ENCODE assay signal across 22 cellular contexts in genomic region chr12:112169966-112170365, GRCh38. TPM values are rescaled to one million over a fixed set of nuclear protein-coding genes. Genes with fewer than 3 reads are reported as not detected.
DNase-seq lines count a peak whose midpoint lies in the region; ATAC-seq, FAIRE-seq and TF ChIP-seq lines count a peak whose summit lies in the region.
"Had no signal": no experiment of that assay in that cellular context is flagged by ENCODE, and none has a peak within 500 bp of the region (broad histone marks: within the 10 kb centered on the region; RNA-seq: fewer than 3 reads in every experiment).

No MANE protein-coding gene starts in this region.

- in situ Hi-C loops in GM23248 (cut with MboI), result no loop called here

- H3K9me3 ChIP-seq in GM23248 (ENCODE audit: low read depth), result no peaks in the 10 kb centered on the region
- H3K9me3 ChIP-seq: breast epithelium, esophagus squamous epithelium, lower lobe of right lung, vagina had no signal

- no peaks in the 10 kb centered on the region for H3K9me3 Mint-ChIP-seq in natural killer cell
- H3K9me3 Mint-ChIP-seq in natural killer cell treated with Interleukin-12 subunit alpha and Interleukin-12 subunit beta and Interleukin-15 and Interleukin-18, amount 100 ng/mL, for 72 hours, result no peaks in the 10 kb centered on the region
- H3K9me3 Mint-ChIP-seq in activated T-helper 17 cell treated with anti-CD3 and anti-CD28 coated beads, Interleukin-2, amount 50 U/mL, for 72 hours, result no peaks in the 10 kb centered on the region
- H3K9me3 Mint-ChIP-seq in naive thymus-derived CD8-positive, alpha-beta T cell, result no peaks in the 10 kb centered on the region
- H3K9me3 Mint-ChIP-seq: nephron had no signal

- intact Hi-C loops in natural killer cell (cut with micrococcal nuclease), result no loop called here

- no peaks in the 10 kb centered on the region for H3K9me2 ChIP-seq in GM23248 (ENCODE audit: insufficient read depth)

- H3K4me1 ChIP-seq in GM23248 (ENCODE audit: insufficient read depth), result no peaks in the 10 kb centered on the region
- H3K4me1 ChIP-seq: breast epithelium, esophagus squamous epithelium, lower lobe of right lung, vagina had no signal

- peak overlapping the region; percentile 46 to 61 for H3K27ac Mint-ChIP-seq in natural killer cell
- H3K27ac Mint-ChIP-seq in natural killer cell treated with Interleukin-12 subunit alpha and Interleukin-12 subunit beta and Interleukin-15 and Interleukin-18, amount 100 ng/mL, for 72 hours, result peak overlapping the region in 1 of 2 donors; percentile 54
- peak overlapping the region; percentile 62 for H3K27ac Mint-ChIP-seq in activated T-helper 17 cell treated with anti-CD3 and anti-CD28 coated beads, Interleukin-2, amount 50 U/mL, for 72 hours
- peak overlapping the region; percentile 40 to 95 (median 63) for H3K27ac Mint-ChIP-seq in naive thymus-derived CD8-positive, alpha-beta T cell
- H3K27ac Mint-ChIP-seq: activated naive CD8-positive, alpha-beta T cell; nephron had no signal

- no peak overlapping the region for H2AFZ ChIP-seq in GM23248

- no peaks in the 10 kb centered on the region for H3K27me3 ChIP-seq in GM23248 (replicated peaks; ENCODE audit: insufficient read depth)
- H3K27me3 ChIP-seq: breast epithelium, esophagus squamous epithelium, vagina had no signal

- no peak overlapping the region for H3K4me3 Mint-ChIP-seq in natural killer cell
- no peak overlapping the region for H3K4me3 Mint-ChIP-seq in natural killer cell treated with Interleukin-12 subunit alpha and Interleukin-12 subunit beta and Interleukin-15 and Interleukin-18, amount 100 ng/mL, for 72 hours
- H3K4me3 Mint-ChIP-seq in activated T-helper 17 cell treated with anti-CD3 and anti-CD28 coated beads, Interleukin-2, amount 50 U/mL, for 72 hours, result no peak overlapping the region
- no peak overlapping the region for H3K4me3 Mint-ChIP-seq in naive thymus-derived CD8-positive, alpha-beta T cell
- H3K4me3 Mint-ChIP-seq: activated naive CD8-positive, alpha-beta T cell; nephron had no signal

- ATAC-seq in natural killer cell, result no peak
- no peak for ATAC-seq in natural killer cell treated with Interleukin-12 subunit alpha and Interleukin-12 subunit beta and Interleukin-15 and Interleukin-18, amount 100 ng/mL, for 72 hours
- ATAC-seq in activated T-helper 17 cell treated with anti-CD3 and anti-CD28 coated beads, Interleukin-2, amount 50 U/mL, for 72 hours (replicated peaks), result no peak
- ATAC-seq in naive thymus-derived CD8-positive, alpha-beta T cell, result no peak
- ATAC-seq in HG03342 (IDR thresholded peaks at IDR 0.05; ENCODE audit: unreplicated experiment), result no peak

- H3K27ac ChIP-seq in GM23248, result no peak overlapping the region
- H3K27ac ChIP-seq: breast epithelium, esophagus squamous epithelium, lower lobe of right lung, vagina had no signal

- no peaks in the 10 kb centered on the region for H4K20me1 ChIP-seq in GM23248 (ENCODE audit: insufficient read depth)

- no peaks in the 10 kb centered on the region for H3K36me3 ChIP-seq in GM23248 (ENCODE audit: low read depth)
- H3K36me3 ChIP-seq: breast epithelium had no signal

- peaks cover 6 to 8% of the 10 kb centered on the region in 2 donors for H3K4me1 Mint-ChIP-seq in natural killer cell
- H3K4me1 Mint-ChIP-seq in natural killer cell treated with Interleukin-12 subunit alpha and Interleukin-12 subunit beta and Interleukin-15 and Interleukin-18, amount 100 ng/mL, for 72 hours (ENCODE audit: low read depth in 2 of 2), result no peaks in the 10 kb centered on the region
- H3K4me1 Mint-ChIP-seq in activated T-helper 17 cell treated with anti-CD3 and anti-CD28 coated beads, Interleukin-2, amount 50 U/mL, for 72 hours, result peaks cover 6% of the 10 kb centered on the region
- peaks cover 4 to 10% (median 9%) of the 10 kb centered on the region in 4 donors for H3K4me1 Mint-ChIP-seq in naive thymus-derived CD8-positive, alpha-beta T cell
- H3K4me1 Mint-ChIP-seq: nephron had no signal

- H3F3A ChIP-seq in GM23248 (ENCODE audit: insufficient read depth), result no peaks in the 10 kb centered on the region

- DNase-seq in natural killer cell, result no peak
- no peak for DNase-seq in natural killer cell treated with Interleukin-12 subunit alpha and Interleukin-12 subunit beta and Interleukin-15 and Interleukin-18, amount 100 ng/mL, for 72 hours (ENCODE audit: low spot score)
- DNase-seq in naive thymus-derived CD8-positive, alpha-beta T cell, result no peak
- DNase-seq in urothelium cell line (ENCODE audit: low spot score), result no peak
- DNase-seq in NCI-H146 (lab: John Stamatoyannopoulos, UW), result no peak
- no peak for DNase-seq in GM23248
- DNase-seq: esophagus squamous epithelium, GDM1, lower lobe of right lung, MM.1S, NCI-H2029, NCI-H510A, SHP77 treated with DMSO at 0.1 percent for 48 hours, T-helper 9 cell had no signal

- H3K4me2 ChIP-seq in GM23248 (ENCODE audit: unreplicated experiment), result no peak overlapping the region

- H3K4me3 ChIP-seq in GM23248, result no peak overlapping the region
- H3K4me3 ChIP-seq: breast epithelium, esophagus squamous epithelium, GM12878, lower lobe of right lung, vagina had no signal

- H3K36me3 Mint-ChIP-seq in natural killer cell, result no peaks in the 10 kb centered on the region
- H3K36me3 Mint-ChIP-seq in natural killer cell treated with Interleukin-12 subunit alpha and Interleukin-12 subunit beta and Interleukin-15 and Interleukin-18, amount 100 ng/mL, for 72 hours, result no peaks in the 10 kb centered on the region
- peaks cover 9% of the 10 kb centered on the region for H3K36me3 Mint-ChIP-seq in activated T-helper 17 cell treated with anti-CD3 and anti-CD28 coated beads, Interleukin-2, amount 50 U/mL, for 72 hours (ENCODE audit: low read depth)
- H3K36me3 Mint-ChIP-seq in naive thymus-derived CD8-positive, alpha-beta T cell, result peaks cover 0 to 26% (median 8%) of the 10 kb centered on the region in 3 donors
- H3K36me3 Mint-ChIP-seq: activated naive CD8-positive, alpha-beta T cell had no signal

- POLR2A ChIA-PET in naive thymus-derived CD8-positive, alpha-beta T cell (lab: Charles Lee), result interaction anchor here (0.9 to 2.2 kb wide), 2 partner anchors 44 to 62 kb away, joined by 3 to 6 read pairs; partner anchors contain the start of gene TRAFD1

- H3K27me3 Mint-ChIP-seq in natural killer cell (ENCODE audit: low read depth in 2 of 2), result no peaks in the 10 kb centered on the region
- no peaks in the 10 kb centered on the region for H3K27me3 Mint-ChIP-seq in natural killer cell treated with Interleukin-12 subunit alpha and Interleukin-12 subunit beta and Interleukin-15 and Interleukin-18, amount 100 ng/mL, for 72 hours
- no peaks in the 10 kb centered on the region for H3K27me3 Mint-ChIP-seq in activated T-helper 17 cell treated with anti-CD3 and anti-CD28 coated beads, Interleukin-2, amount 50 U/mL, for 72 hours
- no peaks in the 10 kb centered on the region for H3K27me3 Mint-ChIP-seq in naive thymus-derived CD8-positive, alpha-beta T cell
- H3K27me3 Mint-ChIP-seq: activated naive CD8-positive, alpha-beta T cell had no signal

- no peaks in the 10 kb centered on the region for H3K79me2 ChIP-seq in GM23248 (ENCODE audit: insufficient read depth)

- TF ChIP-seq CTCF in natural killer cell (IDR thresholded peaks at IDR 0.05), result no peak

- H3K9ac ChIP-seq in GM23248, result no peak overlapping the region

- WGBS in GM23248 (ENCODE audit: low coverage in 1 of 2, low lambda C conversion rate in 2 of 2, missing lambda C conversion rate in 2 of 2), 2 experiments, result 84 to 87% methylated on average over 7 of the region's 7 CpGs

- no peak for FAIRE-seq in urothelium cell line (lab: Jason Lieb, UNC)
- FAIRE-seq: GM12878, HepG2 had no signal

RNA-seq across cellular contexts. Expression of gene TRAFD1, which starts 44.6 kb away (rescaled TPM):
- total RNA-seq in natural killer cell, result 10 to 100 TPM; 35.8 to 45.3 (median 45.2) TPM
- 10 to 100 TPM; 50.9 to 81.4 TPM for total RNA-seq in natural killer cell treated with Interleukin-12 subunit alpha and Interleukin-12 subunit beta and Interleukin-15 and Interleukin-18, amount 100 ng/mL, for 72 hours
- 10 to 100 TPM; 29.7 to 50.0 TPM for total RNA-seq in activated T-helper 17 cell treated with anti-CD3 and anti-CD28 coated beads, Interleukin-2, amount 50 U/mL, for 72 hours
- total RNA-seq in naive thymus-derived CD8-positive, alpha-beta T cell, result 10 to 100 TPM; 36.1 to 38.4 TPM
- polyA plus RNA-seq in naive thymus-derived CD8-positive, alpha-beta T cell, result 10 to 100 TPM; 32.5 to 57.6 (median 55.9) TPM
- 31.7 and 42.1 TPM in 2 replicates for total RNA-seq in GM23248 (2014; rRNA removed; shearing (Covaris generic))
- 34.2 and 36.5 TPM in 2 replicates for polyA plus RNA-seq in GM23248 (2016; fragmentation: Nextera tagmentation; extraction: Ambion mirVana)
